ENCODE assay signal across 19 cellular contexts in genomic region chr17:49439305-49439672, GRCh38. TPM values are rescaled to one million over a fixed set of nuclear protein-coding genes. Genes with fewer than 3 reads are reported as not detected.
A peak's percentile ranks its signal among the peaks of the same experiment; 100 is the strongest.
DNase-seq lines count a peak whose midpoint lies in the region; ATAC-seq and TF ChIP-seq lines count a peak whose summit lies in the region.
"Had no signal": no experiment of that assay in that cellular context is flagged by ENCODE, and none has a peak within 500 bp of the region (broad histone marks: within the 10 kb centered on the region; RNA-seq: fewer than 3 reads in every experiment).

No MANE protein-coding gene starts in this region.

- no peaks in the 10 kb centered on the region for H3K36me3 Mint-ChIP-seq in activated naive CD4-positive, alpha-beta T cell treated with anti-CD3 and anti-CD28 coated beads, Interleukin-2, amount 10 ng/mL, durations not matched to agents 7 days and 5 days
- no peaks in the 10 kb centered on the region for H3K36me3 Mint-ChIP-seq in activated naive CD4-positive, alpha-beta T cell treated with anti-CD3 and anti-CD28 coated beads for 36 hours (ENCODE audit: low read depth)
- H3K36me3 Mint-ChIP-seq in nephron (ENCODE audit: low read depth) (no peaks in the 10 kb centered on the region), Calu3 (ENCODE audit: insufficient read depth, unreplicated experiment) (no peaks in the 10 kb centered on the region)

- peak; percentile 12 for ATAC-seq in esophagus mucosa
- no peak for ATAC-seq in HG02678 (IDR thresholded peaks at IDR 0.05; ENCODE audit: unreplicated experiment)
- no peak for ATAC-seq in HG03457 (IDR thresholded peaks at IDR 0.05; ENCODE audit: unreplicated experiment)
- ATAC-seq: left lung had no signal

- H3K27ac Mint-ChIP-seq in activated naive CD4-positive, alpha-beta T cell treated with anti-CD3 and anti-CD28 coated beads, Interleukin-2, amount 10 ng/mL, durations not matched to agents 7 days and 5 days = no peak overlapping the region
- no peak overlapping the region for H3K27ac Mint-ChIP-seq in activated naive CD4-positive, alpha-beta T cell treated with anti-CD3 and anti-CD28 coated beads for 36 hours
- H3K27ac Mint-ChIP-seq in nephron (peak overlapping the region; percentile 34 to 81 (median 74)), Calu3 (ENCODE audit: unreplicated experiment) (no peak overlapping the region)
- H3K27ac Mint-ChIP-seq: activated CD4-positive, alpha-beta memory T cell treated with anti-CD3 and anti-CD28 coated beads, Interleukin-2, amount 10 ng/mL, durations not matched to agents 7 days and 5 days had no signal

- H3K9me3 Mint-ChIP-seq in activated naive CD4-positive, alpha-beta T cell treated with anti-CD3 and anti-CD28 coated beads, Interleukin-2, amount 10 ng/mL, durations not matched to agents 7 days and 5 days = no peaks in the 10 kb centered on the region
- no peaks in the 10 kb centered on the region for H3K9me3 Mint-ChIP-seq in activated naive CD4-positive, alpha-beta T cell treated with anti-CD3 and anti-CD28 coated beads for 36 hours
- no peaks in the 10 kb centered on the region for H3K9me3 Mint-ChIP-seq in nephron
- H3K9me3 Mint-ChIP-seq in Calu3 (ENCODE audit: low read depth, unreplicated experiment) = no peaks in the 10 kb centered on the region
- H3K9me3 Mint-ChIP-seq: activated CD4-positive, alpha-beta memory T cell treated with anti-CD3 and anti-CD28 coated beads, Interleukin-2, amount 10 ng/mL, durations not matched to agents 7 days and 5 days had no signal

- BruUV-seq in Calu3 (replicated peaks; lab: Mats Ljungman, UMichigan) = no TSS peak

- intact Hi-C loops in activated naive CD4-positive, alpha-beta T cell treated with anti-CD3 and anti-CD28 coated beads for 36 hours (cut with micrococcal nuclease) = loop anchor here (5.0 kb wide), 1 partner anchor 58 kb away; the partner anchor contains the start of gene NGFR
- intact Hi-C loops in Calu3 (cut with micrococcal nuclease; ENCODE audit: unreplicated experiment) = loop anchor here (10.0 kb wide), 1 partner anchor 256 kb away; no protein-coding TSS in a partner anchor

- peaks cover 93% of the 10 kb centered on the region for H3K27me3 Mint-ChIP-seq in activated naive CD4-positive, alpha-beta T cell treated with anti-CD3 and anti-CD28 coated beads, Interleukin-2, amount 10 ng/mL, durations not matched to agents 7 days and 5 days
- peaks cover 25% of the 10 kb centered on the region for H3K27me3 Mint-ChIP-seq in activated naive CD4-positive, alpha-beta T cell treated with anti-CD3 and anti-CD28 coated beads for 36 hours (ENCODE audit: low read depth)
- H3K27me3 Mint-ChIP-seq in nephron (ENCODE audit: low read depth) = peaks cover 32% of the 10 kb centered on the region
- H3K27me3 Mint-ChIP-seq in Calu3 (ENCODE audit: unreplicated experiment) = peaks cover 91% of the 10 kb centered on the region

- no peak for TF ChIP-seq CTCF in nephron (IDR thresholded peaks at IDR 0.05; ENCODE audit: unreplicated experiment in 3 of 3)
- no peak for TF ChIP-seq CTCF in Calu3 (IDR thresholded peaks at IDR 0.05; ENCODE audit: unreplicated experiment)

- peak; percentile 10 for DNase-seq in activated naive CD4-positive, alpha-beta T cell treated with anti-CD3 and anti-CD28 coated beads, Interleukin-2, amount 10 ng/mL, durations not matched to agents 7 days and 5 days
- no peak for DNase-seq in activated naive CD4-positive, alpha-beta T cell treated with anti-CD3 and anti-CD28 coated beads for 36 hours
- DNase-seq in UCSD-AML1 (lab: John Stamatoyannopoulos, UW; ENCODE audit: unreplicated experiment) (no peak), Calu3 (no peak)
- DNase-seq: activated CD4-positive, alpha-beta memory T cell treated with anti-CD3 and anti-CD28 coated beads, Interleukin-2, amount 10 ng/mL, durations not matched to agents 7 days and 5 days; activated gamma-delta T cell; DMS79; KBM-7; left lung; midbrain; MM.1S; NCI-H1436; NCI-H524 treated with DMSO at 0.1 percent for 48 hours; stimulated activated CD4-positive, alpha-beta T cell treated with anti-CD3 and anti-CD28 coated beads, Interleukin-4, amount 100 ng/mL, for 1 hour; stimulated activated naive CD4-positive, alpha-beta T cell treated with Interleukin-2 at 50 U/mL for 16 hours had no signal

- CTCF ChIA-PET in activated naive CD4-positive, alpha-beta T cell treated with anti-CD3 and anti-CD28 coated beads, Interleukin-2, amount 10 ng/mL, durations not matched to agents 7 days and 5 days (lab: Charles Lee) = no interaction called here
- CTCF ChIA-PET in activated naive CD4-positive, alpha-beta T cell treated with anti-CD3 and anti-CD28 coated beads for 36 hours (lab: Charles Lee) = interaction anchor here (1.3 to 7.6 kb wide), 2 partner anchors 11 to 117 kb away, joined by 4 to 103 read pairs; no protein-coding TSS in a partner anchor
- CTCF ChIA-PET in Calu3 (lab: Charles Lee) = interaction anchor here (1.0 kb wide), 1 partner anchor 29 kb away, joined by 3 read pairs; no protein-coding TSS in a partner anchor

- H3K4me3 Mint-ChIP-seq in activated naive CD4-positive, alpha-beta T cell treated with anti-CD3 and anti-CD28 coated beads, Interleukin-2, amount 10 ng/mL, durations not matched to agents 7 days and 5 days = no peak overlapping the region
- no peak overlapping the region for H3K4me3 Mint-ChIP-seq in activated naive CD4-positive, alpha-beta T cell treated with anti-CD3 and anti-CD28 coated beads for 36 hours
- peak overlapping the region in 2 of 3 experiments; percentile 29 to 63 for H3K4me3 Mint-ChIP-seq in nephron
- no peak overlapping the region for H3K4me3 Mint-ChIP-seq in Calu3 (ENCODE audit: low read depth, unreplicated experiment)
- H3K4me3 Mint-ChIP-seq: activated CD4-positive, alpha-beta memory T cell treated with anti-CD3 and anti-CD28 coated beads, Interleukin-2, amount 10 ng/mL, durations not matched to agents 7 days and 5 days had no signal

- H3K4me1 Mint-ChIP-seq in activated naive CD4-positive, alpha-beta T cell treated with anti-CD3 and anti-CD28 coated beads, Interleukin-2, amount 10 ng/mL, durations not matched to agents 7 days and 5 days = no peaks in the 10 kb centered on the region
- no peaks in the 10 kb centered on the region for H3K4me1 Mint-ChIP-seq in activated naive CD4-positive, alpha-beta T cell treated with anti-CD3 and anti-CD28 coated beads for 36 hours (ENCODE audit: low read depth)
- H3K4me1 Mint-ChIP-seq in nephron (peaks cover 81% of the 10 kb centered on the region), Calu3 (ENCODE audit: low read depth, unreplicated experiment) (no peaks in the 10 kb centered on the region)
- H3K4me1 Mint-ChIP-seq: activated CD4-positive, alpha-beta memory T cell treated with anti-CD3 and anti-CD28 coated beads, Interleukin-2, amount 10 ng/mL, durations not matched to agents 7 days and 5 days had no signal

RNA-seq across cellular contexts. Expression of gene PHB1, which starts 24.6 kb away (rescaled TPM):
- 100 to 1,000 TPM; 390 to 404 TPM for total RNA-seq in activated naive CD4-positive, alpha-beta T cell treated with anti-CD3 and anti-CD28 coated beads for 36 hours
- total RNA-seq in esophagus mucosa (141 TPM), Calu3 (2022) (413 and 469 TPM in 2 replicates)

RNA-seq across cellular contexts. Expression of gene NGFR, which starts 55.8 kb away (rescaled TPM):
- total RNA-seq in activated naive CD4-positive, alpha-beta T cell treated with anti-CD3 and anti-CD28 coated beads for 36 hours = under 1 TPM; 0.12 TPM
- total RNA-seq in esophagus mucosa (6.5 TPM), Calu3 (2022) (0.32 and 0.66 TPM in 2 replicates)

Comparison
In these comparisons a context has a peak if more than half of its experiments do, and no peak if none do; other contexts are left out.
1. H3K27ac Mint-ChIP-seq: peak in nephron (3 of 3); none in activated naive CD4-positive, alpha-beta T cell treated with anti-CD3 and anti-CD28 coated beads, Interleukin-2, amount 10 ng/mL, durations not matched to agents 7 days and 5 days (single experiment), activated naive CD4-positive, alpha-beta T cell treated with anti-CD3 and anti-CD28 coated beads for 36 hours (single experiment) and Calu3 (single experiment).
2. H3K4me3 Mint-ChIP-seq: peak in nephron (2 of 3); none in activated naive CD4-positive, alpha-beta T cell treated with anti-CD3 and anti-CD28 coated beads, Interleukin-2, amount 10 ng/mL, durations not matched to agents 7 days and 5 days (single experiment), activated naive CD4-positive, alpha-beta T cell treated with anti-CD3 and anti-CD28 coated beads for 36 hours (single experiment) and Calu3 (single experiment).